7 cellular contexts compared by ENCODE assay signal in genomic region chr5:126649057-126649456, GRCh38. TPM values are rescaled to one million over a fixed set of nuclear protein-coding genes. Genes with fewer than 3 reads are reported as not detected.
A peak's percentile ranks its signal among the peaks of the same experiment; 100 is the strongest.
DNase-seq lines count a peak whose midpoint lies in the region; ATAC-seq, FAIRE-seq and TF ChIP-seq lines count a peak whose summit lies in the region.
"Not testable (repeated sequence)": the region's sequence is repeated elsewhere in the genome, so short reads cannot be mapped to it uniquely, and the experiment has no call there.

No MANE protein-coding gene starts in this region.

- not testable (repeated sequence) for H3K27me3 Mint-ChIP-seq in Caco-2 (ENCODE audit: insufficient read depth, unreplicated experiment)

- POLR2A ChIA-PET in Caco-2 (lab: Charles Lee); PC-3 (lab: Charles Lee; ENCODE audit: unreplicated experiment): not testable (repeated sequence)

- CTCF ChIA-PET in Caco-2 (lab: Charles Lee); PC-3 (lab: Charles Lee): not testable (repeated sequence)

- not testable (repeated sequence) for FAIRE-seq in bronchial epithelial cell (lab: Jason Lieb, UNC)
- FAIRE-seq in pancreas (lab: Jason Lieb, UNC) = peak; percentile 5

- intact Hi-C loops in Caco-2 (cut with micrococcal nuclease; ENCODE audit: unreplicated experiment) = loop anchor here (1.0 kb wide), 1 partner anchor 49 kb away; the partner anchor contains the start of gene PHAX
- intact Hi-C loops in PC-3 (cut with micrococcal nuclease); pancreas (cut with DNase I): not testable (repeated sequence)

- peak; percentile 27; the same call in 1 of the 2 replicates for ATAC-seq in PC-3
- ATAC-seq in pancreas = peak in 3 of 4 donors; percentile 64 to 80 (median 66)

- not testable (repeated sequence) for H3K4me2 ChIP-seq in PC-3 (ENCODE audit: low read length)

- TF ChIP-seq CTCF in Caco-2 (IDR thresholded peaks at IDR 0.05; ENCODE audit: insufficient read depth in 1 of 2, low read depth in 1 of 2, low read length in 1 of 2, severe bottlenecking in 1 of 2, unreplicated experiment in 1 of 2); PC-3 (conservative IDR thresholded peaks at IDR 0.05; ENCODE audit: low read depth, low read length); bronchial epithelial cell (IDR thresholded peaks at IDR 0.05; ENCODE audit: insufficient read depth, low read length, severe bottlenecking); liver (IDR thresholded peaks at IDR 0.05; ENCODE audit: low read depth, low read length, missing input control); pancreas (IDR thresholded peaks at IDR 0.05): not testable (repeated sequence)

- H3K9me3 ChIP-seq in Caco-2; PC-3 (ENCODE audit: low read length); liver (ENCODE audit: control insufficient read depth in 4 of 4, low read length in 3 of 4); pancreas: not testable (repeated sequence)

- peak overlapping the region; percentile 39 for H3K4me3 Mint-ChIP-seq in Caco-2 (ENCODE audit: unreplicated experiment)

- DNase-seq in Caco-2 (peak; percentile 56 to 68), NCI-H1092 treated with DMSO at 0.1 percent for 48 hours (lab: John Stamatoyannopoulos, UW) (peak; percentile 10), NCI-H345 treated with DMSO at 0.1 percent for 48 hours (lab: John Stamatoyannopoulos, UW; ENCODE audit: unreplicated experiment) (peak; percentile 4), bronchial epithelial cell (ENCODE audit: low read depth) (peak; percentile 21)
- not testable (repeated sequence) for DNase-seq in PC-3, pancreas

- H3K9me3 Mint-ChIP-seq in Caco-2 (ENCODE audit: unreplicated experiment) = peaks cover 14% of the 10 kb centered on the region

- H3K27ac Mint-ChIP-seq in Caco-2 (ENCODE audit: unreplicated experiment) = peak overlapping the region; percentile 66

- H4K20me1 ChIP-seq in PC-3 (ENCODE audit: low read length) = not testable (repeated sequence)

- not testable (repeated sequence) for H3K27ac ChIP-seq in PC-3 (ENCODE audit: low read length); pancreas
- peak overlapping the region; percentile 82 to 92 for H3K27ac ChIP-seq in liver (ENCODE audit: low read depth in 1 of 2, low read length in 2 of 2)

- not testable (repeated sequence) for H3K36me3 ChIP-seq in Caco-2 (ENCODE audit: control insufficient read depth, insufficient read depth, low read length); PC-3 (ENCODE audit: low read depth, low read length); bronchial epithelial cell (ENCODE audit: control insufficient read depth, insufficient read depth, low read length); liver (ENCODE audit: control insufficient read depth in 4 of 4, insufficient read depth in 3 of 4, low read depth in 1 of 4, low read length in 3 of 4); pancreas

- peaks cover 21% of the 10 kb centered on the region for H3K4me1 ChIP-seq in Caco-2
- not testable (repeated sequence) for H3K4me1 ChIP-seq in PC-3 (ENCODE audit: insufficient read depth, low read length); pancreas
- peaks cover 16 to 48% (median 31%) of the 10 kb centered on the region in 4 donors for H3K4me1 ChIP-seq in liver (ENCODE audit: control insufficient read depth in 4 of 4, insufficient read depth in 4 of 4, low read length in 3 of 4)

- H3K9ac ChIP-seq in PC-3 (ENCODE audit: low read length) = not testable (repeated sequence)
- H3K9ac ChIP-seq in liver (ENCODE audit: low read depth in 1 of 2, low read length in 2 of 2) = peak overlapping the region; percentile 65 to 92

- not testable (repeated sequence) for H3K9me2 ChIP-seq in PC-3 (replicated peaks; ENCODE audit: low read length)

- peaks cover 20% of the 10 kb centered on the region for H3K4me1 Mint-ChIP-seq in Caco-2 (ENCODE audit: low read depth, unreplicated experiment)

- not testable (repeated sequence) for BruUV-seq in Caco-2 (replicated peaks; lab: Mats Ljungman, UMichigan); PC-3 (replicated peaks; lab: Mats Ljungman, UMichigan)

- not testable (repeated sequence) for H3K36me3 Mint-ChIP-seq in Caco-2 (ENCODE audit: insufficient read depth, unreplicated experiment)

- not testable (repeated sequence) for H3K4me3 ChIP-seq in Caco-2 (ENCODE audit: low read depth, low read length); PC-3 (ENCODE audit: low read length); bronchial epithelial cell (ENCODE audit: low read depth, low read length); pancreas
- peak overlapping the region in 1 of 3 donors; percentile 54 for H3K4me3 ChIP-seq in liver (ENCODE audit: low read depth in 1 of 3, low read length in 3 of 3)

- 29% methylated on average over 7 of the region's 7 CpGs for whole genome bisulfite sequencing in liver
- WGBS in pancreas, 2 donors = 32 to 38% methylated on average over 7 of the region's 7 CpGs

- not testable (repeated sequence) for H2AFZ ChIP-seq in PC-3 (ENCODE audit: low read length)

- H3F3A ChIP-seq in PC-3 (ENCODE audit: low read length, unreplicated experiment) = not testable (repeated sequence)

- H3K79me2 ChIP-seq in PC-3 (ENCODE audit: low read length) = not testable (repeated sequence)

- peak; percentile 42 to 53 for TF ChIP-seq RAD21 in liver (IDR thresholded peaks at IDR 0.05)

- not testable (repeated sequence) for H3K27me3 ChIP-seq in Caco-2 (replicated peaks; ENCODE audit: control insufficient read depth, insufficient read depth, low read length); PC-3 (ENCODE audit: low read length); bronchial epithelial cell (ENCODE audit: control insufficient read depth, insufficient read depth, low read length); liver (ENCODE audit: control insufficient read depth in 4 of 4, insufficient read depth in 4 of 4, low read length in 3 of 4); pancreas

TF ChIP-seq in liver, 16 proteins besides CTCF, POLR2A, EP300 and RAD21 (continues in another document):
- TF ChIP-seq RXRA (IDR thresholded peaks at IDR 0.05) (peak; percentile 71 to 79), JUND (IDR thresholded peaks at IDR 0.05) (peak; percentile 45 to 87), SP1 (IDR thresholded peaks at IDR 0.05) (peak; percentile 100), YY1 (IDR thresholded peaks at IDR 0.05) (peak; percentile 68), MAX (IDR thresholded peaks at IDR 0.05) (peak; percentile 44), FOXA2 (IDR thresholded peaks at IDR 0.05) (peak; percentile 100), HNF4A (conservative IDR thresholded peaks at IDR 0.05) (peak; percentile 96), ZBTB33 (IDR thresholded peaks at IDR 0.05) (peak; percentile 34), GABPA (IDR thresholded peaks at IDR 0.05 in 1 of 2, conservative IDR thresholded peaks at IDR 0.05 in 1 of 2) (peak in 1 of 2 donors; percentile 29), FOXA1 (IDR thresholded peaks at IDR 0.05) (peak; percentile 100), HNF4G (IDR thresholded peaks at IDR 0.05) (peak; percentile 88)

RNA-seq across cellular contexts. Expression of gene PHAX, which starts 48.3 kb away (rescaled TPM):
- total RNA-seq in Caco-2 (2022) = 38.7 and 41.3 TPM in 2 replicates
- total RNA-seq in PC-3 (2014; rRNA removed) = 34.4 and 40.3 TPM in 2 replicates
- 39.7 and 56.9 TPM in 2 replicates for total RNA-seq in bronchial epithelial cell
- 10 to 100 TPM; 19.8 to 30.3 TPM for total RNA-seq in liver
- 10 to 100 TPM; 10.3 to 32.6 TPM for polyA plus RNA-seq in liver
- total RNA-seq in pancreas = 10 to 100 TPM in 4 of 6 donors, 1 to 10 TPM in 2; 5.7 to 17.8 (median 11.8) TPM
- 1 to 10 TPM; 5.0 to 9.7 TPM for polyA plus RNA-seq in pancreas

RNA-seq across cellular contexts. Expression of gene ALDH7A1, which starts 54.0 kb away (rescaled TPM):
- total RNA-seq in Caco-2 (2022) (192 and 204 TPM in 2 replicates), PC-3 (2014; rRNA removed) (45.8 and 45.9 TPM in 2 replicates), bronchial epithelial cell (44.2 and 46.7 TPM in 2 replicates), liver (10 to 100 TPM; 47.7 to 64.8 TPM), pancreas (10 to 100 TPM; 15.9 to 27.4 (median 22.7) TPM)
- polyA plus RNA-seq in liver (10 to 100 TPM; 52.1 to 86.9 TPM), pancreas (10 to 100 TPM; 21.4 to 28.7 TPM)
